In genomic region chr10:128539784-128540759, GRCh38 we compare ENCODE assay signal across 1 cellular context.
TF ChIP-seq lines count a peak whose summit lies in the region.

No MANE protein-coding gene starts in this region.

TF ChIP-seq in K562, 482 proteins besides CTCF, POLR2A, EP300 and RAD21 (continued from another document):
- TF ChIP-seq HOMEZ (CRISPR knock-in tag; IDR thresholded peaks at IDR 0.05) = no peak
